ENCODE assay signal across 27 cellular contexts in genomic region chr10:85651507-85651902, GRCh38.
DNase-seq lines count a peak whose midpoint lies in the region; ATAC-seq and TF ChIP-seq lines count a peak whose summit lies in the region.
"Had no signal": no experiment of that assay in that cellular context is flagged by ENCODE, and none has a peak within 500 bp of the region (broad histone marks: within the 10 kb centered on the region; RNA-seq: fewer than 3 reads in every experiment).

No MANE protein-coding gene starts in this region.

- DNase-seq in EH (ENCODE audit: low read depth) = peak; percentile 72
- DNase-seq in astrocyte of the hippocampus (ENCODE audit: low read depth, low spot score) = peak; percentile 39
- DNase-seq in islet precursor cell = peak; percentile 58
- DNase-seq in renal cortical epithelial cell (ENCODE audit: low read depth) = peak; percentile 80
- DNase-seq in GM20000 (ENCODE audit: low spot score) = no peak
- no peak for DNase-seq in RPMI8226
- DNase-seq: activated CD4-positive, alpha-beta T cell treated with anti-CD3 and anti-CD28 coated beads for 4 hours; amygdala; Caco-2; colonic mucosa; effector CD8-positive, alpha-beta T cell; glutamatergic neuron; GM23248; IMR-90; NCI-H2107; NCI-H774; ovary; SIG-M5; stimulated activated CD4-positive, alpha-beta T cell treated with anti-CD3 and anti-CD28 coated beads, Interleukin-12 subunit alpha, Interleukin-12 subunit beta, amount 100 ng/mL, for 4 hours; stimulated activated CD4-positive, alpha-beta T cell treated with anti-CD3 and anti-CD28 coated beads, Interleukin-2, amount 100 ng/mL, for 48 hours; stimulated activated naive CD8-positive, alpha-beta T cell treated with anti-CD3 and anti-CD28 coated beads, Interleukin-15, amount 100 ng/mL, for 72 hours; T-helper 9 cell; tibial artery; WERI-Rb-1 had no signal

- ATAC-seq in HG03432 (IDR thresholded peaks at IDR 0.05; ENCODE audit: unreplicated experiment) = no peak
- ATAC-seq: activated naive CD4-positive, alpha-beta T cell treated with anti-CD3 and anti-CD28 coated beads, Interleukin-2, amount 50 U/mL, for 72 hours; right cardiac atrium had no signal

- no peak for TF ChIP-seq CTCF in GM20000 (IDR thresholded peaks at IDR 0.05; ENCODE audit: extremely low read depth, missing control alignments)

Comparison
In these comparisons a context has a peak if more than half of its experiments do, and no peak if none do; other contexts are left out.
1. DNase-seq: peak in EH (single experiment), astrocyte of the hippocampus (single experiment), islet precursor cell (single experiment) and renal cortical epithelial cell (single experiment); none in GM20000 (single experiment) and RPMI8226 (single experiment).